In the genomic region with DNA sequence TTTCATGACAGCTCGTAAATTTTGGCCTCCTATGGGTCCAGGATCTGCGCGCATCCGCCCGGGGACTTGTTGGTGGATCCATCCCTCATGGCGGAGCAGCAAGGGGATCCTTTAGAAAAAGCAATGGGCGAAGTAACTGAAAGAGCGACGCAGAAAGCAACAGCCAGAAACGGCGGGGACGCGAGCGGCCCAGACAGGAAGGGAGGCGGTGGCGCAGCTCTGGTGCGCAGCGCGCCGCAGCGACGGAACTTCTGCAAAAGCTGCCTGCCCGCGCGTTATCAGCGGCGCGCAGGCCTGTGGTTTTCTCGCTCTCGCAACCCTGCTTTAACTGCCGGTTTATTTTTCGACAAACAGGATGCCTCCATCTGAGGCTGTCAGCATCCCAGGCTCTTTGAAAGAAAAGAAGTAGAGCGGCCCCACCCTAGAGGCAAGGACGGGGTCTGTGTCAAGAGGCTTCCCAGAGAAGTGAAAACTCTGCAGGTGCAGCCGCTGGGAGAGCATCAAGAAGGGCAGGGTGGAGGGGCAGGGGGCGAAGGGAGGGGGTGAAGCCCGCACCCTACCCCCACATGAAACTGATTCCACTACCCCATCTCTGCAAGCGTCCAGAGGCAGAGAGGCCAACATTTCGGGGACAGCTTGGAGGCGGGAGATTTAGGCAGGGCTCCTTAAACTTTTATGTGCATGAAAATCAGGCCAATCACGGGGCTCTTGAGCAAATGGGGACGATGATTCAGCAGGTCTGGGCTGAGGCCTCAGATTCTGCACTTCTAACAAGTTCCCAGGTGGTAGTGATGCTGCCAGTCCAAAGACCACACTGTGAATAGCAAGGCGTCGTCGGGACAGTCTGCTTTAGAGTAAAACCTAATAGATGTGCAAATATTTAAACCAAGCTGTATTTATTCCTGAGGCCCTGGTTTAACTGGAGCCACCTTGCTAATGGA, we compare ENCODE assay signal across 8 cellular contexts. TPM values are rescaled to one million over a fixed set of nuclear protein-coding genes. Genes with fewer than 3 reads are reported as not detected.
DNase-seq lines count a peak whose midpoint lies in the region; ATAC-seq, FAIRE-seq and TF ChIP-seq lines count a peak whose summit lies in the region.

No MANE protein-coding gene starts in this region.

- peak; percentile 71 for FAIRE-seq in endothelial cell of umbilical vein (lab: Jason Lieb, UNC)

- peaks cover 83% of the 10 kb centered on the region for H3K4me1 Mint-ChIP-seq in activated CD4-positive, alpha-beta memory T cell treated with anti-CD3 and anti-CD28 coated beads for 36 hours (ENCODE audit: low read depth)

- H2AFZ ChIP-seq in Karpas-422 (ENCODE audit: low read length) (peak overlapping the region; percentile 57; the same call in 1 of the 2 replicates), endothelial cell of umbilical vein (ENCODE audit: low read depth, low read length) (peak overlapping the region; percentile 92)

- peaks cover 3% of the 10 kb centered on the region for H3K9me3 Mint-ChIP-seq in activated CD4-positive, alpha-beta memory T cell treated with anti-CD3 and anti-CD28 coated beads for 36 hours

- H3K36me3 Mint-ChIP-seq in activated CD4-positive, alpha-beta memory T cell treated with anti-CD3 and anti-CD28 coated beads for 36 hours: peaks cover 5% of the 10 kb centered on the region

- H3K9ac ChIP-seq in BLaER1 (peak overlapping the region; percentile 85), Karpas-422 (ENCODE audit: low read length) (peak overlapping the region; percentile 72), endothelial cell of umbilical vein (replicated peaks; ENCODE audit: extremely low read depth, insufficient read depth, low read length) (no peak overlapping the region)

- H3K79me2 ChIP-seq in Karpas-422 (ENCODE audit: low read length) (peaks cover 57% of the 10 kb centered on the region), endothelial cell of umbilical vein (ENCODE audit: control insufficient read depth, insufficient read depth, low read length) (no peaks in the 10 kb centered on the region)

- POLR2A ChIA-PET in activated CD4-positive, alpha-beta memory T cell treated with anti-CD3 and anti-CD28 coated beads for 36 hours (lab: Charles Lee): interaction anchor here (0.6 to 8.0 kb wide), 19 partner anchors 10 to 218 kb away, joined by 3 to 83 read pairs (median 5); no protein-coding TSS in a partner anchor
- POLR2A ChIA-PET in endothelial cell of umbilical vein (lab: Charles Lee): no interaction called here

- H3K4me3 ChIP-seq in BLaER1 (peak overlapping the region; percentile 57), Karpas-422 (ENCODE audit: low read length) (peak overlapping the region; percentile 69), endothelial cell of umbilical vein (replicated peaks in 1 of 3; ENCODE audit: insufficient read depth in 1 of 3, low read depth in 1 of 3, low read length in 3 of 3) (peak overlapping the region in 2 of 3 experiments; percentile 21 to 35), muscle layer of duodenum (ENCODE audit: low read depth in 1 of 2, low read length in 2 of 2) (peak overlapping the region; percentile 4 to 26)

- H3K9me2 ChIP-seq in Karpas-422 (replicated peaks; ENCODE audit: insufficient read depth, low read length): no peaks in the 10 kb centered on the region

- BruUV-seq in endothelial cell of umbilical vein (replicated peaks; lab: Mats Ljungman, UMichigan): no TSS peak

- H3K27me3 ChIP-seq in BLaER1: no peaks in the 10 kb centered on the region
- H3K27me3 ChIP-seq in Karpas-422 (ENCODE audit: low read length): no peaks in the 10 kb centered on the region
- peaks cover 26 to 31% of the 10 kb centered on the region in 2 experiments for H3K27me3 ChIP-seq in endothelial cell of umbilical vein (ENCODE audit: control insufficient read depth in 2 of 2, insufficient read depth in 2 of 2, low read length in 2 of 2)
- H3K27me3 ChIP-seq in muscle layer of duodenum (ENCODE audit: low read depth, low read length): no peaks in the 10 kb centered on the region

- no peaks in the 10 kb centered on the region for H3K9me1 ChIP-seq in endothelial cell of umbilical vein (replicated peaks; ENCODE audit: control insufficient read depth, extremely low read depth, insufficient read depth, low read length)

- ATAC-seq in GM21367 (IDR thresholded peaks at IDR 0.05; ENCODE audit: unreplicated experiment): peak; percentile 68

- H4K20me1 ChIP-seq in BLaER1 (peaks cover 17% of the 10 kb centered on the region), Karpas-422 (ENCODE audit: insufficient read depth, low read depth, low read length) (peaks cover 14% of the 10 kb centered on the region; the same call in 1 of the 2 replicates), endothelial cell of umbilical vein (replicated peaks; ENCODE audit: control insufficient read depth, extremely low read depth, insufficient read depth, low read length) (no peaks in the 10 kb centered on the region)

- DNase-seq in Karpas-422: peak; percentile 90
- peak; percentile 89 for DNase-seq in activated CD4-positive, alpha-beta memory T cell treated with anti-CD3 and anti-CD28 coated beads for 36 hours
- peak; percentile 11 for DNase-seq in endothelial cell of umbilical vein (ENCODE audit: low read depth, low spot score)
- peak; percentile 75 for DNase-seq in stimulated activated naive CD4-positive, alpha-beta T cell treated with Interleukin-2 at 50 U/mL for 16 hours (lab: John Stamatoyannopoulos, UW)
- no peak for DNase-seq in 8988T

- H3K9me3 ChIP-seq in BLaER1: peaks cover 3% of the 10 kb centered on the region; the same call in 1 of the 2 replicates
- H3K9me3 ChIP-seq in Karpas-422 (ENCODE audit: low read length): no peaks in the 10 kb centered on the region
- H3K9me3 ChIP-seq in endothelial cell of umbilical vein (replicated peaks; ENCODE audit: control insufficient read depth, insufficient read depth, low read length): no peaks in the 10 kb centered on the region
- no peaks in the 10 kb centered on the region for H3K9me3 ChIP-seq in muscle layer of duodenum (ENCODE audit: control insufficient read depth in 1 of 2, low read length in 2 of 2)

- H3K4me3 Mint-ChIP-seq in activated CD4-positive, alpha-beta memory T cell treated with anti-CD3 and anti-CD28 coated beads for 36 hours: peak overlapping the region; percentile 75

- H3K27ac ChIP-seq in BLaER1 (peak overlapping the region; percentile 96), Karpas-422 (ENCODE audit: low read length) (peak overlapping the region; percentile 82), endothelial cell of umbilical vein (ENCODE audit: insufficient read depth, low read depth, low read length) (no peak overlapping the region), muscle layer of duodenum (ENCODE audit: low read length) (no peak overlapping the region)

- TF ChIP-seq POLR2A in endothelial cell of umbilical vein (IDR thresholded peaks at IDR 0.05; ENCODE audit: low read depth, low read length): no peak

- intact Hi-C loops in activated CD4-positive, alpha-beta memory T cell treated with anti-CD3 and anti-CD28 coated beads for 36 hours (cut with micrococcal nuclease): loop anchor here (1.0 kb wide), 4 partner anchors 9 to 139 kb away; no protein-coding TSS in a partner anchor
- intact Hi-C loops in endothelial cell of umbilical vein (cut with micrococcal nuclease): loop anchor here (2.0 kb wide), 1 partner anchor 20 kb away; no protein-coding TSS in a partner anchor

- dilution Hi-C loops in endothelial cell of umbilical vein (cut with MboI; ENCODE audit: extremely low pct_ligation_motif_present, low sequenced_read_pairs): no loop called here

- H3K4me2 ChIP-seq in BLaER1 (peak overlapping the region; percentile 87), Karpas-422 (ENCODE audit: low read depth, low read length, poor library complexity, severe bottlenecking) (peak overlapping the region; percentile 84), endothelial cell of umbilical vein (ENCODE audit: insufficient read depth, low read length) (peak overlapping the region; percentile 73)

- TF ChIP-seq CTCF in endothelial cell of umbilical vein (IDR thresholded peaks at IDR 0.05; ENCODE audit: extremely low read depth in 1 of 2, insufficient read depth in 1 of 2, low read depth in 1 of 2, low read length in 2 of 2): no peak

- peaks cover 60% of the 10 kb centered on the region for H3K36me3 ChIP-seq in BLaER1
- H3K36me3 ChIP-seq in Karpas-422 (ENCODE audit: insufficient read depth, low read length): no peaks in the 10 kb centered on the region
- no peaks in the 10 kb centered on the region for H3K36me3 ChIP-seq in endothelial cell of umbilical vein (ENCODE audit: control insufficient read depth in 2 of 2, extremely low read depth in 1 of 2, insufficient read depth in 2 of 2, low read length in 2 of 2)
- no peaks in the 10 kb centered on the region for H3K36me3 ChIP-seq in muscle layer of duodenum (ENCODE audit: control insufficient read depth in 1 of 2, insufficient read depth in 2 of 2, low read length in 2 of 2)

- CTCF ChIA-PET in activated CD4-positive, alpha-beta memory T cell treated with anti-CD3 and anti-CD28 coated beads for 36 hours (lab: Charles Lee): interaction anchor here (0.9 to 2.3 kb wide), 13 partner anchors 7 to 137 kb away, joined by 3 to 17 read pairs (median 4); no protein-coding TSS in a partner anchor
- CTCF ChIA-PET in endothelial cell of umbilical vein (lab: Charles Lee): interaction anchor here (0.8 to 1.6 kb wide), 6 partner anchors 11 to 281 kb away, joined by 3 to 6 read pairs (median 3); no protein-coding TSS in a partner anchor

- H3K4me1 ChIP-seq in BLaER1: peaks cover 94% of the 10 kb centered on the region
- peaks cover 58% of the 10 kb centered on the region for H3K4me1 ChIP-seq in Karpas-422 (ENCODE audit: low read length)
- H3K4me1 ChIP-seq in endothelial cell of umbilical vein (ENCODE audit: control insufficient read depth, extremely low read depth, insufficient read depth, low read length): peaks cover 3% of the 10 kb centered on the region
- peaks cover 0 to 7% of the 10 kb centered on the region in 2 donors for H3K4me1 ChIP-seq in muscle layer of duodenum (ENCODE audit: control insufficient read depth in 1 of 2, insufficient read depth in 2 of 2, low read length in 2 of 2)

- H3K27ac Mint-ChIP-seq in activated CD4-positive, alpha-beta memory T cell treated with anti-CD3 and anti-CD28 coated beads for 36 hours: peak overlapping the region; percentile 91

- no peaks in the 10 kb centered on the region for H3K27me3 Mint-ChIP-seq in activated CD4-positive, alpha-beta memory T cell treated with anti-CD3 and anti-CD28 coated beads for 36 hours

RNA-seq across cellular contexts. Expression of gene RUNX1, which starts 22.2 kb away (rescaled TPM):
- 19.2 and 20.5 TPM in 2 replicates for total RNA-seq in Karpas-422 (2014; rRNA removed; shearing (Covaris generic); ENCODE audit: low replicate concordance)
- 10 to 100 TPM; 50.6 to 55.8 TPM for total RNA-seq in activated CD4-positive, alpha-beta memory T cell treated with anti-CD3 and anti-CD28 coated beads for 36 hours
- 17.9 and 23.9 TPM in 2 replicates for total RNA-seq in endothelial cell of umbilical vein
- polyA plus RNA-seq in endothelial cell of umbilical vein: 4.6 and 5.1 TPM in 2 replicates
- polyA plus RNA-seq in endothelial cell of umbilical vein (2011; cell fraction: cytosol; rRNA removed): 5.7 and 6.5 TPM in 2 replicates
- 17.8 and 19.5 TPM in 2 replicates for polyA plus RNA-seq in endothelial cell of umbilical vein (2011; cell fraction: nucleus; rRNA removed)
- 16.6 and 18.5 TPM in 2 replicates for polyA plus RNA-seq in endothelial cell of umbilical vein (2012)
- 12.7 and 13.3 TPM in 2 replicates for polyA minus RNA-seq in endothelial cell of umbilical vein
- polyA minus RNA-seq in endothelial cell of umbilical vein (2011; cell fraction: cytosol; rRNA and poly(A)+ RNA removed): 4.9 TPM
- 61.4 and 67.8 TPM in 2 replicates for polyA minus RNA-seq in endothelial cell of umbilical vein (2011; cell fraction: nucleus; rRNA and poly(A)+ RNA removed)

Comparison
In these comparisons a context has a peak if more than half of its experiments do, and no peak if none do; other contexts are left out.
1. H3K27ac ChIP-seq: peak in BLaER1 (single experiment) and Karpas-422 (single experiment); none in endothelial cell of umbilical vein (single experiment) and muscle layer of duodenum (single experiment).
2. H3K4me3 ChIP-seq: peak in every context shown above with its lines; median percentile 69 in Karpas-422; 57 in BLaER1; 28 in endothelial cell of umbilical vein; 15 in muscle layer of duodenum.
3. Peak in every context shown above with its lines, with median percentiles within 50 percentile points of each other: H3K4me2 ChIP-seq.